24 cellular contexts compared by ENCODE assay signal in genomic region chr2:205424326-205424725, GRCh38.
"Had no signal": no experiment of that assay in that cellular context is flagged by ENCODE, and none has a peak within 500 bp of the region (broad histone marks: within the 10 kb centered on the region; RNA-seq: fewer than 3 reads in every experiment).

No MANE protein-coding gene starts in this region.

- H3K36me3 ChIP-seq: heart left ventricle, stomach, thyroid gland, upper lobe of right lung had no signal

- H3K4me3 Mint-ChIP-seq: activated naive CD8-positive, alpha-beta T cell; central memory CD8-positive, alpha-beta T cell; memory B cell; natural killer cell; stimulated activated naive B cell treated with anti-CD40 and anti-IgM and Interleukin-4, amounts not matched to agents 10 μg/mL and 1 μg/mL and 100 μg/mL, for 72 hours had no signal

- H3K27ac Mint-ChIP-seq: activated naive CD8-positive, alpha-beta T cell; memory B cell; natural killer cell; stimulated activated naive B cell treated with anti-CD40 and anti-IgM and Interleukin-4, amounts not matched to agents 10 μg/mL and 1 μg/mL and 100 μg/mL, for 72 hours had no signal

- H3K9me3 ChIP-seq: esophagus muscularis mucosa, heart left ventricle, stomach, thyroid gland, upper lobe of right lung had no signal

- H3K36me3 Mint-ChIP-seq: activated naive CD8-positive, alpha-beta T cell; memory B cell; natural killer cell; stimulated activated naive B cell treated with anti-CD40 and anti-IgM and Interleukin-4, amounts not matched to agents 10 μg/mL and 1 μg/mL and 100 μg/mL, for 72 hours had no signal

- H3K27me3 Mint-ChIP-seq: activated naive CD8-positive, alpha-beta T cell; central memory CD8-positive, alpha-beta T cell; stimulated activated naive B cell treated with anti-CD40 and anti-IgM and Interleukin-4, amounts not matched to agents 10 μg/mL and 1 μg/mL and 100 μg/mL, for 72 hours had no signal

- H3K4me1 Mint-ChIP-seq: central memory CD8-positive, alpha-beta T cell; memory B cell; natural killer cell; stimulated activated naive B cell treated with anti-CD40 and anti-IgM and Interleukin-4, amounts not matched to agents 10 μg/mL and 1 μg/mL and 100 μg/mL, for 72 hours had no signal

- H3K27ac ChIP-seq: dorsolateral prefrontal cortex, esophagus muscularis mucosa, foreskin keratinocyte, heart left ventricle, stomach, thyroid gland, upper lobe of right lung had no signal

- H3K4me3 ChIP-seq: dorsolateral prefrontal cortex, esophagus muscularis mucosa, heart left ventricle, stomach, thyroid gland, upper lobe of right lung had no signal

- H3K27me3 ChIP-seq: dorsolateral prefrontal cortex, esophagus muscularis mucosa, foreskin keratinocyte, heart left ventricle, stomach, thyroid gland, upper lobe of right lung had no signal

- DNase-seq: activated CD4-positive, alpha-beta T cell treated with anti-CD3 and anti-CD28 coated beads for 48 hours; activated CD4-positive, alpha-beta T cell treated with anti-CD3 and anti-CD28 coated beads, Interleukin-2, amount 50 U/mL, for 48 hours; activated CD8-positive, alpha-beta memory T cell treated with anti-CD3 and anti-CD28 coated beads for 24 hours; activated effector memory CD4-positive, alpha-beta T cell treated with Interleukin-2 at 50 U/mL for 16 hours; activated naive CD4-positive, alpha-beta T cell treated with Interleukin-2 at 50 U/mL for 16 hours; anterior cingulate cortex; dorsolateral prefrontal cortex; effector memory CD4-positive, alpha-beta T cell; foreskin keratinocyte; heart left ventricle; natural killer cell; posterior cingulate gyrus; right cardiac atrium; stimulated activated CD4-positive, alpha-beta T cell treated with anti-CD3 and anti-CD28 coated beads, Interleukin-15, amount 100 ng/mL, for 24 hours; stimulated activated CD4-positive, alpha-beta T cell treated with anti-CD3 and anti-CD28 coated beads, Interleukin-2, amount 100 ng/mL, for 24 hours; stimulated activated naive B cell treated with anti-CD40 and anti-IgM and Interleukin-4, amounts not matched to agents 10 μg/mL and 1 μg/mL and 100 μg/mL, for 72 hours; stomach; thyroid gland; upper lobe of right lung had no signal

- H3K4me1 ChIP-seq: esophagus muscularis mucosa, heart left ventricle, stomach, thyroid gland, upper lobe of right lung had no signal

- ATAC-seq: activated CD4-positive, CD25-positive, alpha-beta regulatory T cell treated with anti-CD3 and anti-CD28 coated beads, Interleukin-2, amount 50 U/mL, for 24 hours; foreskin keratinocyte; heart left ventricle; natural killer cell; right cardiac atrium; stimulated activated naive B cell treated with anti-CD40 and anti-IgM and Interleukin-4, amounts not matched to agents 10 μg/mL and 1 μg/mL and 100 μg/mL, for 72 hours; upper lobe of right lung had no signal
